ENCODE assay signal across 1 cellular context in the genomic region with DNA sequence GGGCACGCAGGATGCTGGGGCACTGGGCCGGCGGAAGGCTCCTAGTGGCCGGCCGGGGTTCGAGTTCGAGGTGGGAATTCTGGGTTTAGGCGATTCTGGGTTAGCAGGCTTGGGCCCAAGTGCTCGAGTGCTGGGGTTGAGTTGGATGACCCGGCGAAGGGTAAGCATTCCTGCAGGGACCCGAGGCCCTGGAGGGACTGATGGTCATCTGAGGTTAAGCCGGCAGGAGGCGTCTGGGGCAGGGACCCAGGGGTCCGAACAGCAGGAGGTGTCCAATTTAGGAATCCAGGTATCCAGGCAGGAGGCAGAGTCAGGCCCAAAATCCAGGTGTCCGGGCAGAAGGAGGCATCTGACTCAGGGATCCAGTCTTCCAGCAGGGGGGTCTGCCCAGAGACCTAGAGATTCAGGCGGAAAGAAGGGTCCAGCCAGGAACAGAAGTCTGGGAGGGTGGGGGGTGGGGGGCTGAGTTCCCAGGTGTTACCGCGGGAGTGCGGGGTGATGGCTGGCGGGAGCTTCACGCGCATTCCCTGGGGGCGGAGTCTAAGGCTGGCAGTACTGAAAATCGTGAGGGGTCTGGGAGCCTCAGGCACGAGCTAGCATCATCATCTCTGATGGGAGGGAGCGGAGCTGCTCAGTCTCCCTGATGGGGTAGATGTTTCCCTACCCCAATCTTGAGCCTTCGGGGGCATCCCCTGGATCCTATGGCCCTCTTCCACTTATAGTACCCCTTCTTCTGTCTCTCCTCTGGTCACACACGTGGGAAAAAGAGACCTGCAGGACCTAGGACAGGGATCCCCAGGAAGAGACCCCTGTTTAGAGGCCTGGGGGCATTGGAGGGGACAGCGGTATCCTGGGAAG.
A peak's percentile ranks its signal among the peaks of the same experiment; 100 is the strongest.
TF ChIP-seq lines count a peak whose summit lies in the region.

No MANE protein-coding gene starts in this region.

TF ChIP-seq in K562, 482 proteins besides CTCF, POLR2A, EP300 and RAD21 (continued from another document):
- TF ChIP-seq, protein P1, sequence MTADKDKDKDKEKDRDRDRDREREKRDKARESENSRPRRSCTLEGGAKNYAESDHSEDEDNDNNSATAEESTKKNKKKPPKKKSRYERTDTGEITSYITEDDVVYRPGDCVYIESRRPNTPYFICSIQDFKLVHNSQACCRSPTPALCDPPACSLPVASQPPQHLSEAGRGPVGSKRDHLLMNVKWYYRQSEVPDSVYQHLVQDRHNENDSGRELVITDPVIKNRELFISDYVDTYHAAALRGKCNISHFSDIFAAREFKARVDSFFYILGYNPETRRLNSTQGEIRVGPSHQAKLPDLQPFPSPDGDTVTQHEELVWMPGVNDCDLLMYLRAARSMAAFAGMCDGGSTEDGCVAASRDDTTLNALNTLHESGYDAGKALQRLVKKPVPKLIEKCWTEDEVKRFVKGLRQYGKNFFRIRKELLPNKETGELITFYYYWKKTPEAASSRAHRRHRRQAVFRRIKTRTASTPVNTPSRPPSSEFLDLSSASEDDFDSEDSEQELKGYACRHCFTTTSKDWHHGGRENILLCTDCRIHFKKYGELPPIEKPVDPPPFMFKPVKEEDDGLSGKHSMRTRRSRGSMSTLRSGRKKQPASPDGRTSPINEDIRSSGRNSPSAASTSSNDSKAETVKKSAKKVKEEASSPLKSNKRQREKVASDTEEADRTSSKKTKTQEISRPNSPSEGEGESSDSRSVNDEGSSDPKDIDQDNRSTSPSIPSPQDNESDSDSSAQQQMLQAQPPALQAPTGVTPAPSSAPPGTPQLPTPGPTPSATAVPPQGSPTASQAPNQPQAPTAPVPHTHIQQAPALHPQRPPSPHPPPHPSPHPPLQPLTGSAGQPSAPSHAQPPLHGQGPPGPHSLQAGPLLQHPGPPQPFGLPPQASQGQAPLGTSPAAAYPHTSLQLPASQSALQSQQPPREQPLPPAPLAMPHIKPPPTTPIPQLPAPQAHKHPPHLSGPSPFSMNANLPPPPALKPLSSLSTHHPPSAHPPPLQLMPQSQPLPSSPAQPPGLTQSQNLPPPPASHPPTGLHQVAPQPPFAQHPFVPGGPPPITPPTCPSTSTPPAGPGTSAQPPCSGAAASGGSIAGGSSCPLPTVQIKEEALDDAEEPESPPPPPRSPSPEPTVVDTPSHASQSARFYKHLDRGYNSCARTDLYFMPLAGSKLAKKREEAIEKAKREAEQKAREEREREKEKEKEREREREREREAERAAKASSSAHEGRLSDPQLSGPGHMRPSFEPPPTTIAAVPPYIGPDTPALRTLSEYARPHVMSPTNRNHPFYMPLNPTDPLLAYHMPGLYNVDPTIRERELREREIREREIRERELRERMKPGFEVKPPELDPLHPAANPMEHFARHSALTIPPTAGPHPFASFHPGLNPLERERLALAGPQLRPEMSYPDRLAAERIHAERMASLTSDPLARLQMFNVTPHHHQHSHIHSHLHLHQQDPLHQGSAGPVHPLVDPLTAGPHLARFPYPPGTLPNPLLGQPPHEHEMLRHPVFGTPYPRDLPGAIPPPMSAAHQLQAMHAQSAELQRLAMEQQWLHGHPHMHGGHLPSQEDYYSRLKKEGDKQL (CRISPR knock-in tag; IDR thresholded peaks at IDR 0.05; ENCODE audit: borderline replicate concordance) = peak; percentile 64; the same call in 1 of the 2 replicates
- TF ChIP-seq RAD51 (IDR thresholded peaks at IDR 0.05; ENCODE audit: borderline replicate concordance, low read depth) = 0 out of 2 replicates have a peak, but pooled peaks have one; percentile 13
